In genomic region chr7:128120116-128120515, GRCh38 we compare ENCODE assay signal across 33 cellular contexts.
"Had no signal": no experiment of that assay in that cellular context is flagged by ENCODE, and none has a peak within 500 bp of the region (broad histone marks: within the 10 kb centered on the region; RNA-seq: fewer than 3 reads in every experiment).

No MANE protein-coding gene starts in this region.

- H3K36me3 ChIP-seq: ascending aorta, breast epithelium, cardiac muscle cell, colonic mucosa, esophagus squamous epithelium, gastroesophageal sphincter, WERI-Rb-1 had no signal

- H3K4me1 ChIP-seq: ascending aorta, breast epithelium, colonic mucosa, gastroesophageal sphincter had no signal

- H3K9me3 ChIP-seq: ascending aorta, breast epithelium, colonic mucosa, esophagus squamous epithelium, gastroesophageal sphincter had no signal

- DNase-seq: activated B cell treated with CpG ODN at 0.5 μM for 24 hours; activated CD4-positive, alpha-beta T cell treated with anti-CD3 and anti-CD28 coated beads for 48 hours; activated CD4-positive, alpha-beta T cell treated with anti-CD3 and anti-CD28 coated beads, Interleukin-2, amount 50 U/mL, for 1 hour; activated CD4-positive, alpha-beta T cell treated with anti-CD3 and anti-CD28 coated beads, Interleukin-2, amount 50 U/mL, for 48 hours; activated CD8-positive, alpha-beta memory T cell treated with anti-CD3 and anti-CD28 coated beads, Interleukin-2, amount 10 ng/mL, durations not matched to agents 7 days and 5 days; activated CD8-positive, alpha-beta memory T cell treated with anti-CD3 and anti-CD28 coated beads, Interleukin-2, amount 50 U/mL, for 4 hours; activated CD8-positive, alpha-beta T cell treated with anti-CD3 and anti-CD28 coated beads for 36 hours; activated gamma-delta T cell; activated naive CD4-positive, alpha-beta T cell; activated naive CD4-positive, alpha-beta T cell treated with anti-CD3 and anti-CD28 coated beads, Interleukin-2, amount 10 ng/mL, durations not matched to agents 7 days and 5 days; activated naive CD8-positive, alpha-beta T cell treated with anti-CD3 and anti-CD28 coated beads, Interleukin-2, amount 10 ng/mL, durations not matched to agents 7 days and 5 days; activated T-cell treated with anti-CD3 and anti-CD28 coated beads for 4 hours; activated T-cell treated with anti-CD3 and anti-CD28 coated beads, Interleukin-2, amount 50 U/mL, for 24 hours; activated T-cell treated with anti-CD3 and anti-CD28 coated beads, Interleukin-2, amount 50 U/mL, for 72 hours; central memory CD4-positive, alpha-beta T cell; cerebellar nuclear complex; colonic mucosa; dorsolateral prefrontal cortex; effector CD4-positive, alpha-beta T cell; effector memory CD8-positive, alpha-beta T cell; erythroblast; esophagus squamous epithelium; foreskin melanocyte; T-helper 1 cell; T-helper 17 cell; T1000; WERI-Rb-1 had no signal

- H3K27me3 ChIP-seq: ascending aorta, breast epithelium, cardiac muscle cell, colonic mucosa, dorsolateral prefrontal cortex had no signal

- ATAC-seq: activated CD4-positive, CD25-positive, alpha-beta regulatory T cell treated with anti-CD3 and anti-CD28 coated beads, Interleukin-2, amount 50 U/mL, for 24 hours; activated CD8-positive, alpha-beta memory T cell treated with anti-CD3 and anti-CD28 coated beads, Interleukin-2, amount 10 ng/mL, durations not matched to agents 7 days and 5 days; activated CD8-positive, alpha-beta T cell treated with anti-CD3 and anti-CD28 coated beads for 36 hours; activated naive CD4-positive, alpha-beta T cell treated with anti-CD3 and anti-CD28 coated beads, Interleukin-2, amount 50 U/mL, for 72 hours; activated T-cell treated with anti-CD3 and anti-CD28 coated beads, Interleukin-2, amount 50 U/mL, for 72 hours; effector memory CD8-positive, alpha-beta T cell; gastroesophageal sphincter; T-helper 17 cell had no signal

- H3K27ac ChIP-seq: ascending aorta, breast epithelium, cardiac muscle cell, colonic mucosa, dorsolateral prefrontal cortex, esophagus squamous epithelium, gastroesophageal sphincter, WERI-Rb-1 had no signal

- H3K4me3 ChIP-seq: ascending aorta, breast epithelium, cardiac muscle cell, colonic mucosa, dorsolateral prefrontal cortex, esophagus squamous epithelium, gastroesophageal sphincter had no signal
